21 cellular contexts compared by ENCODE assay signal in genomic region chr9:99964336-99964735, GRCh38. TPM values are rescaled to one million over a fixed set of nuclear protein-coding genes. Genes with fewer than 3 reads are reported as not detected.
DNase-seq lines count a peak whose midpoint lies in the region; FAIRE-seq and TF ChIP-seq lines count a peak whose summit lies in the region.
"Had no signal": no experiment of that assay in that cellular context is flagged by ENCODE, and none has a peak within 500 bp of the region (broad histone marks: within the 10 kb centered on the region; RNA-seq: fewer than 3 reads in every experiment).

No MANE protein-coding gene starts in this region.

- H3K27ac ChIP-seq in brain microvascular endothelial cell, result no peak overlapping the region
- no peak overlapping the region for H3K27ac ChIP-seq in coronary artery
- H3K27ac ChIP-seq: Peyer's patch had no signal

- FAIRE-seq in GM19239 (lab: Jason Lieb, UNC) (no peak), frontal cortex (lab: Jason Lieb, UNC) (no peak)
- FAIRE-seq: GM12878 had no signal

- H3K4me3 ChIP-seq in AG10803 (ENCODE audit: low read length) (no peak overlapping the region), brain microvascular endothelial cell (ENCODE audit: low read depth, low read length) (no peak overlapping the region), coronary artery (no peak overlapping the region)
- H3K4me3 ChIP-seq: GM12878, GM23338, HAP-1, Peyer's patch had no signal

- peaks cover 4% of the 10 kb centered on the region for H3K36me3 ChIP-seq in brain microvascular endothelial cell (replicated peaks)

- no peaks in the 10 kb centered on the region for H3K27me3 ChIP-seq in brain microvascular endothelial cell (replicated peaks)
- H3K27me3 ChIP-seq: Peyer's patch had no signal

- TF ChIP-seq CTCF in AG10803 (conservative IDR thresholded peaks at IDR 0.05; ENCODE audit: low read length) (no peak), brain microvascular endothelial cell (IDR thresholded peaks at IDR 0.05; ENCODE audit: low read depth, low read length, missing control alignments) (no peak), coronary artery (IDR thresholded peaks at IDR 0.05) (no peak)

- in situ Hi-C loops in brain microvascular endothelial cell (cut with HindIII; ENCODE audit: low pct_ligation_motif_present, low sequenced_read_pairs), result no loop called here

- DNase-seq in AG10803 (ENCODE audit: low read depth) (peak; percentile 25), NCI-H226 (peak; percentile 30), brain microvascular endothelial cell (peak; percentile 16), iris pigment epithelial cell (ENCODE audit: low read depth) (peak; percentile 77), coronary artery (ENCODE audit: low spot score) (no peak), GM19239 (ENCODE audit: insufficient read length, low spot score) (no peak), frontal cortex (ENCODE audit: low spot score in 2 of 2) (no peak)
- no peak for DNase-seq in activated effector memory CD4-positive, alpha-beta T cell treated with anti-CD3 and anti-CD28 coated beads, Interleukin-2, amount 50 U/mL, for 16 hours
- DNase-seq: CD4-positive, CD25-positive, alpha-beta regulatory T cell; DMS79; KG1; NCI-H1092; NCI-H1436; NCI-H1930; NCI-H2227 treated with DMSO at 0.1 percent for 48 hours; NCI-H524; NCI-H82; Peyer's patch had no signal

RNA-seq across cellular contexts. Expression of gene STX17, which starts 57.9 kb away (rescaled TPM):
- 14.7 TPM for total RNA-seq in frontal cortex

Comparison
In these comparisons a context has a peak if more than half of its experiments do, and no peak if none do; other contexts are left out.
1. DNase-seq: peak in AG10803 (single experiment), NCI-H226 (single experiment), brain microvascular endothelial cell (single experiment) and iris pigment epithelial cell (single experiment); none in coronary artery (single experiment), activated effector memory CD4-positive, alpha-beta T cell treated with anti-CD3 and anti-CD28 coated beads, Interleukin-2, amount 50 U/mL, for 16 hours (single experiment), GM19239 (single experiment) and frontal cortex (0 of 2).